ENCODE assay signal across 8 cellular contexts in the genomic region with DNA sequence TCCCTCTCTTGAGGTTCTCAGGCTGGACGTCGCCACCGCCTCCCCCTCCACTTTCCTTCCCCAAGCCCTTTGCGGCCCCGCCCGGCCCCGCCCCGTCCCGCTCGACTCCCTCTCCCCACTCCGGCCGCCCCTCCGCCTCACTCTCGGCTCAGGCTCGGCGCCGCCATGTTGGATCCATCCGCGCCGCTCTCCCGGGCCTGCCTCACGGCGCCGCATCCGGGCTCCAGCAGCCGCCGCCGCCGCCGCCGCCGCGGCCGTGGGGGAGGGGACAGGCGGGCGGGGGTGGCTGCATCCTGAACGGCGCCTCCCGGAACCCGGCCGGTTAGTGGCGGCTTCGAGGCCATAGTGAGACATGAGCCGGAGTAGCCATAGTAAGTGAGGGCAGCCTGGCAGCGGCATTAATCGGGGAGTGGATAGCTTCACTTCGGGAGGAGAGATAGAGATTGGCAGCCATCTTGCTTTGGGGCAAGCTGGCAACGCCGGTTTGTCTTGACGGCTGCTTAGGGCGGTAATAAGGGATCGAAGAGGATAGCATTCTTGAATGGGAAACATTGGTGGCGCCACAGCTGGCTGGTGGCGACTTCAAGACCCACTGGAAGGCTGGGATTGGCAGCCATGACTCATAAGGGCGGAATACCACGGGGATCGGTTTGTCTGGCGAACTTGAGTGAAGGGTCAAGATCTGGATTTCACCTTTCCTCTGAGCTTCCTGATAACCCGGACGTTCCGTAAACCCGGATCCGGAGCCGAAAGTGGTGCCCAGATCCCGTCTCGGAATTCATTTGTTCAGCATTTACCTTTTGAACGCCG. TPM values are rescaled to one million over a fixed set of nuclear protein-coding genes. Genes with fewer than 3 reads are reported as not detected.
A peak's percentile ranks its signal among the peaks of the same experiment; 100 is the strongest.
DNase-seq lines count a peak whose midpoint lies in the region; ATAC-seq, FAIRE-seq and TF ChIP-seq lines count a peak whose summit lies in the region.

A gene with protein sequence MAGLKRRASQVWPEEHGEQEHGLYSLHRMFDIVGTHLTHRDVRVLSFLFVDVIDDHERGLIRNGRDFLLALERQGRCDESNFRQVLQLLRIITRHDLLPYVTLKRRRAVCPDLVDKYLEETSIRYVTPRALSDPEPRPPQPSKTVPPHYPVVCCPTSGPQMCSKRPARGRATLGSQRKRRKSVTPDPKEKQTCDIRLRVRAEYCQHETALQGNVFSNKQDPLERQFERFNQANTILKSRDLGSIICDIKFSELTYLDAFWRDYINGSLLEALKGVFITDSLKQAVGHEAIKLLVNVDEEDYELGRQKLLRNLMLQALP (minus strand): TSS at position 258 of the 810 bp plus-strand sequence. CDS start 8,205 bp downstream, outside the sequence.

- peak within 1 kb of the TSS; percentile 79 for H4K5ac ChIP-seq in H1 (ENCODE audit: insufficient read length, low read depth, low read length)

- peak; percentile 88 for ATAC-seq in GM21360 (IDR thresholded peaks at IDR 0.05; ENCODE audit: unreplicated experiment)

- H3K23ac ChIP-seq in H1 (ENCODE audit: insufficient read length) (no peak within 1 kb of the TSS), mesenchymal stem cell (ENCODE audit: low read length in 2 of 2) (peak within 1 kb of the TSS in 1 of 2 experiments; percentile 70)

- no peaks in the 10 kb centered on the region; a peak in 1 of 7 replicates for H3K4me1 ChIP-seq in H1 (replicated peaks in 1 of 4; ENCODE audit: control insufficient read depth in 3 of 4, insufficient read depth in 4 of 4, low read length in 3 of 4)
- peaks cover 9% of the 10 kb centered on the region for H3K4me1 ChIP-seq in mesenchymal stem cell (ENCODE audit: control insufficient read depth, insufficient read depth, low read depth, low read length)

- peak in 1 of 3 experiments; percentile 31; a peak in 1 of 4 replicates for TF ChIP-seq CTCF in H1 (IDR thresholded peaks at IDR 0.05; ENCODE audit: control extremely low read depth in 1 of 3, insufficient read depth in 1 of 3, low read depth in 1 of 3, low read length in 3 of 3)

- H3K4me2 ChIP-seq in H1 (ENCODE audit: insufficient read depth in 1 of 2, low read depth in 2 of 2, low read length in 2 of 2) (peak within 1 kb of the TSS; percentile 78), mesenchymal stem cell (ENCODE audit: low read length, poor library complexity, severe bottlenecking) (peak within 1 kb of the TSS; percentile 91)

- H3K9ac ChIP-seq in H1 (replicated peaks in 1 of 4; ENCODE audit: extremely low read depth in 1 of 4, low read depth in 3 of 4, low read length in 3 of 4) (peak within 1 kb of the TSS; percentile 75 to 95 (median 84)), mesenchymal stem cell (ENCODE audit: low read length) (peak within 1 kb of the TSS; percentile 95)

- H2BK5ac ChIP-seq in H1 (ENCODE audit: low read depth, low read length), result peak within 1 kb of the TSS; percentile 88
- H2BK5ac ChIP-seq in mesenchymal stem cell (ENCODE audit: low read depth, low read length, poor library complexity, severe bottlenecking), result peak within 1 kb of the TSS; percentile 95

- TF ChIP-seq RAD21 in H1 (IDR thresholded peaks at IDR 0.05 in 1 of 2, conservative IDR thresholded peaks at IDR 0.05 in 1 of 2; ENCODE audit: low read depth in 2 of 2, low read length in 2 of 2), result no peak

- H2AK5ac ChIP-seq in H1 (ENCODE audit: low read depth, low read length) (no peak within 1 kb of the TSS), mesenchymal stem cell (ENCODE audit: low read length, severe bottlenecking) (peak within 1 kb of the TSS; percentile 18)

- POLR2A ChIA-PET in H1 (lab: Charles Lee; ENCODE audit: partially characterized antibody), result interaction anchor here (0.6 to 9.6 kb wide), 25 partner anchors 9 to 221 kb away, joined by 3 to 130 read pairs (median 5); partner anchors contain the start of genes ADAMTS4, B4GALT3, F11R and KLHDC9

- H3K9me3 ChIP-seq in H1 (ENCODE audit: insufficient read depth in 2 of 2, low read depth in 1 of 2, low read length in 1 of 2) (no peaks in the 10 kb centered on the region), mesenchymal stem cell (ENCODE audit: control insufficient read depth, low read length) (no peaks in the 10 kb centered on the region)

- FAIRE-seq in H1 (lab: Jason Lieb, UNC), result no peak

- no peak within 1 kb of the TSS for H2BK20ac ChIP-seq in H1 (ENCODE audit: low read length)

- H4K8ac ChIP-seq in H1 (ENCODE audit: extremely low read depth, insufficient read depth, low read length) (peak within 1 kb of the TSS; percentile 95), mesenchymal stem cell (ENCODE audit: low read length) (peak within 1 kb of the TSS; percentile 91)

- peaks cover 9% of the 10 kb centered on the region for H3K23me2 ChIP-seq in H1 (ENCODE audit: low read depth, low read length)

- DNase-seq in COR-L47 (lab: John Stamatoyannopoulos, UW), result peak; percentile 94
- peak; percentile 99 for DNase-seq in HT1080 (ENCODE audit: low read depth)
- DNase-seq in NOMO-1 treated with DMSO at 0.1 percent for 48 hours (lab: John Stamatoyannopoulos, UW; ENCODE audit: unreplicated experiment), result peak; percentile 98
- peak; percentile 73 to 87 for DNase-seq in activated CD8-positive, alpha-beta memory T cell treated with anti-CD3 and anti-CD28 coated beads for 4 hours (ENCODE audit: low read depth in 2 of 2)
- peak; percentile 90 to 96 for DNase-seq in H1 (ENCODE audit: low read depth in 1 of 2, low spot score in 2 of 2)
- peak; percentile 98 for DNase-seq in mesenchymal stem cell
- DNase-seq in stimulated activated CD8-positive, alpha-beta memory T cell treated with anti-CD3 and anti-CD28 coated beads, Interleukin-15, amount 100 ng/mL, for 1 hour (ENCODE audit: low read depth), result peak; percentile 67

- CTCF ChIA-PET in H1 (lab: Charles Lee; ENCODE audit: partially characterized antibody), result interaction anchor here (1.3 to 2.7 kb wide), 4 partner anchors 22 to 34 kb away, joined by 3 to 10 read pairs (median 6); partner anchors contain the start of genes PPOX and UFC1

- H2BK12ac ChIP-seq in H1 (ENCODE audit: low read depth, low read length) (peak within 1 kb of the TSS; percentile 91; the same call in 1 of the 2 replicates), mesenchymal stem cell (ENCODE audit: low read length in 2 of 2) (peak within 1 kb of the TSS; percentile 44 to 47)

- H3K36me3 ChIP-seq in H1 (ENCODE audit: control insufficient read depth in 2 of 4, insufficient read depth in 4 of 4, low read length in 3 of 4) (peaks cover 0 to 20% (median 5%) of the 10 kb centered on the region in 4 experiments; a peak in 4 of 8 replicates), mesenchymal stem cell (ENCODE audit: control insufficient read depth in 1 of 2, insufficient read depth in 2 of 2, low read depth in 1 of 2, low read length in 2 of 2) (peaks cover 10 to 30% of the 10 kb centered on the region in 2 experiments)

- peak within 1 kb of the TSS; percentile 58 for H3K4ac ChIP-seq in H1 (replicated peaks; ENCODE audit: insufficient read length, low read depth, low read length)
- H3K4ac ChIP-seq in mesenchymal stem cell (ENCODE audit: low read depth in 1 of 2, low read length in 2 of 2), result peak within 1 kb of the TSS; percentile 75 to 93

- H3K4me3 ChIP-seq in H1 (ENCODE audit: extremely low read depth in 1 of 4, insufficient read depth in 2 of 4, low read depth in 3 of 4, low read length in 4 of 4) (peak within 1 kb of the TSS; percentile 71 to 97 (median 84)), mesenchymal stem cell (ENCODE audit: insufficient read depth in 1 of 2, low read depth in 1 of 2, low read length in 2 of 2) (peak within 1 kb of the TSS; percentile 75 to 94)

- TF ChIP-seq EP300 in H1 (IDR thresholded peaks at IDR 0.05; ENCODE audit: borderline replicate concordance in 1 of 2, low read depth in 2 of 2, low read length in 2 of 2), result no peak; a peak in 1 of 3 replicates

- peaks cover 2 to 4% of the 10 kb centered on the region in 2 experiments for H4K20me1 ChIP-seq in H1 (replicated peaks in 1 of 2; ENCODE audit: control insufficient read depth in 1 of 2, insufficient read depth in 2 of 2, low read length in 2 of 2)

- H3K14ac ChIP-seq in H1 (ENCODE audit: insufficient read length) (peak within 1 kb of the TSS; percentile 23), mesenchymal stem cell (ENCODE audit: low read length in 2 of 2) (peak within 1 kb of the TSS in 1 of 2 experiments; percentile 99)

- H3K27me3 ChIP-seq in H1 (replicated peaks in 1 of 4; ENCODE audit: control insufficient read depth in 3 of 4, extremely low read depth in 1 of 4, insufficient read depth in 3 of 4, low read length in 3 of 4) (no peaks in the 10 kb centered on the region), mesenchymal stem cell (ENCODE audit: control insufficient read depth in 1 of 2, insufficient read depth in 1 of 2, low read length in 2 of 2) (no peaks in the 10 kb centered on the region)

- H4K91ac ChIP-seq in H1 (replicated peaks; ENCODE audit: insufficient read length, low read length) (peak within 1 kb of the TSS; percentile 61), mesenchymal stem cell (ENCODE audit: low read length) (peak within 1 kb of the TSS; percentile 62)

- peak within 1 kb of the TSS; percentile 43 for H3K56ac ChIP-seq in H1 (replicated peaks; ENCODE audit: insufficient read length, low read depth, low read length)

- H3K79me1 ChIP-seq in H1 (ENCODE audit: low read depth, low read length) (peaks cover 9% of the 10 kb centered on the region), mesenchymal stem cell (replicated peaks; ENCODE audit: low read length, poor library complexity, severe bottlenecking) (peaks cover 32% of the 10 kb centered on the region)

- peak within 1 kb of the TSS; percentile 55 for H3K18ac ChIP-seq in H1 (ENCODE audit: extremely low read depth, low read length)
- peak within 1 kb of the TSS; percentile 91 to 98 for H3K18ac ChIP-seq in mesenchymal stem cell (ENCODE audit: low read depth in 1 of 2, low read length in 2 of 2)

- 0 out of 2 replicates have a peak within 1 kb of the TSS, but pooled peaks have one; percentile 81 for H2BK15ac ChIP-seq in H1 (ENCODE audit: low read length)
- H2BK15ac ChIP-seq in mesenchymal stem cell (ENCODE audit: low read depth, poor library complexity, severe bottlenecking), result peak within 1 kb of the TSS; percentile 85

- H3K27ac ChIP-seq in H1 (ENCODE audit: low read depth, low read length), result peak within 1 kb of the TSS; percentile 95
- peak within 1 kb of the TSS; percentile 88 for H3K27ac ChIP-seq in mesenchymal stem cell (ENCODE audit: low read length, poor library complexity, severe bottlenecking)

- 2% methylated on average over 49 of the region's 68 CpGs; no CpG with 5 or more reads in 1 of the 2 experiments for WGBS in H1 (ENCODE audit: extremely low coverage in 1 of 2, insufficient coverage in 1 of 2, insufficient read length in 1 of 2, insufficient replicate concordance in 2 of 2, low coverage in 1 of 2, low lambda C conversion rate in 2 of 2, missing lambda C conversion rate in 1 of 2), 2 experiments
- under 1% methylated on average over 63 of the region's 68 CpGs for WGBS in mesenchymal stem cell

- TF ChIP-seq POLR2A in H1 (IDR thresholded peaks at IDR 0.05; ENCODE audit: control extremely low read depth in 1 of 2, low read depth in 2 of 2, low read length in 2 of 2), result peak; percentile 59 to 71

- no peak within 1 kb of the TSS for H2BK120ac ChIP-seq in H1 (replicated peaks; ENCODE audit: low read depth, low read length)
- H2BK120ac ChIP-seq in mesenchymal stem cell (ENCODE audit: low read depth, low read length), result peak within 1 kb of the TSS; percentile 93

- peak within 1 kb of the TSS; percentile 51; the same call in 1 of the 2 replicates for H2AFZ ChIP-seq in H1 (ENCODE audit: low read length)
- peak within 1 kb of the TSS; percentile 64 for H2AFZ ChIP-seq in mesenchymal stem cell (ENCODE audit: low read depth, low read length)

- peaks cover 0 to 49% of the 10 kb centered on the region in 2 experiments; a peak in 3 of 4 replicates for H3K79me2 ChIP-seq in H1 (ENCODE audit: control insufficient read depth in 1 of 2, insufficient read depth in 2 of 2, low read length in 2 of 2)

RNA-seq across cellular contexts. Expression of the gene that starts here (rescaled TPM):
- 26.5 and 42.6 TPM in 2 replicates for total RNA-seq in HT1080 (2014; rRNA removed; shearing (Covaris generic))
- polyA plus RNA-seq in HT1080 (2015; cell fraction: cytosol; rRNA removed), result 37.0 and 47.4 TPM in 2 replicates
- 37.7 and 38.1 TPM in 2 replicates for polyA plus RNA-seq in HT1080 (2015; cell fraction: nucleus; rRNA removed)
- total RNA-seq in H1 (2021; fragmentation: NEBNext Ultra II Directional; extraction: Animal tissue kit (Norgen Biotek cat#: 25700)), result 42.0 and 42.6 TPM in 2 replicates
- 55.9 and 61.7 TPM in 2 replicates for polyA plus RNA-seq in H1 (2011; rRNA removed)
- polyA plus RNA-seq in H1 (2011; cell fraction: cytosol; rRNA removed), result 53.7 TPM
- polyA plus RNA-seq in H1 (2011; cell fraction: nucleus; rRNA removed), result 52.1 TPM
- polyA plus RNA-seq in H1 (2012, experiment 1 of 2), result 37.5 to 48.4 TPM (median 45.4 TPM) in 4 replicates
- 25.2 TPM for polyA plus RNA-seq in H1 (2012, experiment 2 of 2)
- 20.7 TPM for polyA plus RNA-seq in H1 (2013, experiment 1 of 2)
- polyA plus RNA-seq in H1 (2013, experiment 2 of 2), result 21.5 TPM
- polyA minus RNA-seq in H1 (2011; rRNA and poly(A)+ RNA removed), result 74.2 and 79.1 TPM in 2 replicates
- 16.6 TPM for polyA minus RNA-seq in H1 (2011; cell fraction: cytosol; rRNA and poly(A)+ RNA removed)
- 16.5 TPM for polyA minus RNA-seq in H1 (2011; cell fraction: nucleus; rRNA and poly(A)+ RNA removed)
- polyA plus RNA-seq in mesenchymal stem cell (2013, experiment 1 of 2), result 23.9 TPM
- polyA plus RNA-seq in mesenchymal stem cell (2013, experiment 2 of 2), result 25.8 TPM

Comparison
In these comparisons a context has a peak if more than half of its experiments do, and no peak if none do; other contexts are left out.
1. Peak in every context shown above with its lines: DNase-seq, ATAC-seq, H3K4me3 ChIP-seq and H3K27ac ChIP-seq.